8 cellular contexts compared by ENCODE assay signal in the genomic region with DNA sequence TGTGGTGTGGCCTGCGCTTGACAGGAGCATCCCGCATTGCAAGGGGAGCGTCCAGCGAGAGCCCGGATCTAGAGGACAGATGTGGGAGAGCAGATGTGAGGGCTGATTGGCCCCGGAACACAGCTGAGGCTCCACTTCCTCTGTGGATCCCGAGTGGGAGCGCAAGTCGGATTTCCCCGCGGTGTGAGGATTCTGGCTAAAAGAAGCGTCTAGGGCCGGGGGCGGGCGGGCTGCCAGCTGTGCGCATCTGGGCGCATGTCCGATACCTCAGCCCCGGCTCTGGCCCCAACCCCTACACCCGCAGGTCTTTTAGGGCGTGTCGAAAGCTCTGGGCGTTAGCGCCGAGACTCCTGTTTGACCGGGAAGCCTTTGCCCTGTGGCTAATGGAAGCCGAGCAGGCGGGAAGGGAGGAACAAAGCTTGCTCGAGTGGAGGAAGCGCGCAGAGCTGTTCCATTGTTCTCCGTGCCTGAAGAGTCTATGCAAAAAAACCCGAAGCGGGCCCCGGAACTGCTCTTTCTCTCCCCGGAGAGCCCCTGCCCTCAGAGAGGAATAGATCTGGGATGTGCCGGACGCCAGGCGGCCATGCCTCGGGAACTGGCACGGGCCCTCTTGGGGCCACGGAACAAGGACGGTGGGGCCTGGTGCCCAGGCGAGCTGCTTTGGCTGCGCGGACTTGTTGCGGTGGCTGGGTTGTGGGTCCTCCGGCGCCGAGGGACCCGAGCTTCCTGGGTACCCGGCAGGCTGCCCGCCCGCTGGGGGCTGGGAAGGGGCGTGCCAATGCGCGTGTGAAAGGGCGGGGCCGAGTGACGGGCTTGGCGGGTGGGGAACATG.
DNase-seq lines count a peak whose midpoint lies in the region; ATAC-seq, FAIRE-seq and TF ChIP-seq lines count a peak whose summit lies in the region.

No MANE protein-coding gene starts in this region.

- no peak for ATAC-seq in stimulated activated memory B cell treated with anti-CD40 and anti-IgM and Interleukin-4, amounts not matched to agents 10 μg/mL and 1 μg/mL and 100 μg/mL, for 72 hours
- ATAC-seq in GM18502 (IDR thresholded peaks at IDR 0.05; ENCODE audit: poor library complexity, unreplicated experiment) (no peak), GM18870 (IDR thresholded peaks at IDR 0.05; ENCODE audit: unreplicated experiment) (no peak)

- peak overlapping the region; percentile 84 for H2AFZ ChIP-seq in keratinocyte (ENCODE audit: control insufficient read depth, low read length)

- no peak for FAIRE-seq in keratinocyte (lab: Jason Lieb, UNC)

- H3K36me3 ChIP-seq in keratinocyte (ENCODE audit: control insufficient read depth in 2 of 2, extremely low read depth in 1 of 2, insufficient read depth in 2 of 2, low read length in 2 of 2), result no peaks in the 10 kb centered on the region

- H3K4me1 Mint-ChIP-seq in stimulated activated memory B cell treated with anti-CD40 and anti-IgM and Interleukin-4, amounts not matched to agents 10 μg/mL and 1 μg/mL and 100 μg/mL, for 72 hours, result peaks cover 18% of the 10 kb centered on the region

- peak overlapping the region; percentile 83 for H3K4me2 ChIP-seq in keratinocyte (ENCODE audit: control insufficient read depth, extremely low read depth, insufficient read depth, low read depth, low read length)

- no peak overlapping the region for H3K27ac Mint-ChIP-seq in stimulated activated memory B cell treated with anti-CD40 and anti-IgM and Interleukin-4, amounts not matched to agents 10 μg/mL and 1 μg/mL and 100 μg/mL, for 72 hours

- dilution Hi-C loops in keratinocyte (cut with MboI; ENCODE audit: extremely low pct_ligation_motif_present, low sequenced_read_pairs), result no loop called here

- no peaks in the 10 kb centered on the region for H3K36me3 Mint-ChIP-seq in stimulated activated memory B cell treated with anti-CD40 and anti-IgM and Interleukin-4, amounts not matched to agents 10 μg/mL and 1 μg/mL and 100 μg/mL, for 72 hours

- no peaks in the 10 kb centered on the region for H3K9me3 Mint-ChIP-seq in stimulated activated memory B cell treated with anti-CD40 and anti-IgM and Interleukin-4, amounts not matched to agents 10 μg/mL and 1 μg/mL and 100 μg/mL, for 72 hours

- H4K20me1 ChIP-seq in keratinocyte (ENCODE audit: control insufficient read depth, extremely low read depth, insufficient read depth, low read length), result peaks cover 3% of the 10 kb centered on the region

- H3K9ac ChIP-seq in keratinocyte (ENCODE audit: control insufficient read depth, extremely low read depth, insufficient read depth, low read length), result peak overlapping the region; percentile 61

- no peaks in the 10 kb centered on the region for H3K9me3 ChIP-seq in keratinocyte (ENCODE audit: control insufficient read depth, low read depth, low read length)

- peaks cover 12% of the 10 kb centered on the region for H3K4me1 ChIP-seq in keratinocyte (ENCODE audit: control insufficient read depth, extremely low read depth, insufficient read depth, low read length)

- no peak overlapping the region for H3K27ac ChIP-seq in keratinocyte (ENCODE audit: control insufficient read depth, insufficient read depth, low read length)

- DNase-seq in ELR (ENCODE audit: low read depth), result peak; percentile 81
- DNase-seq in NCI-H2227 treated with DMSO at 0.1 percent for 48 hours (lab: John Stamatoyannopoulos, UW), result peak; percentile 47
- DNase-seq in cerebellum (ENCODE audit: low spot score), result peak; percentile 35
- no peak for DNase-seq in keratinocyte (ENCODE audit: low read depth, low spot score)
- no peak for DNase-seq in GM19240 (ENCODE audit: insufficient read length, low spot score)

- peaks cover 17% of the 10 kb centered on the region for H3K27me3 ChIP-seq in keratinocyte (ENCODE audit: control insufficient read depth, extremely low read depth, insufficient read depth, low read length)

- peak overlapping the region; percentile 52 to 83 (median 58) for H3K4me3 ChIP-seq in keratinocyte (ENCODE audit: control insufficient read depth in 2 of 3, extremely low read depth in 1 of 3, insufficient read depth in 2 of 3, low read depth in 1 of 3, low read length in 3 of 3)

- no peaks in the 10 kb centered on the region for H3K79me2 ChIP-seq in keratinocyte (ENCODE audit: control insufficient read depth, insufficient read depth, low read length)

- peaks cover 53% of the 10 kb centered on the region for H3K27me3 Mint-ChIP-seq in stimulated activated memory B cell treated with anti-CD40 and anti-IgM and Interleukin-4, amounts not matched to agents 10 μg/mL and 1 μg/mL and 100 μg/mL, for 72 hours

- H3K4me3 Mint-ChIP-seq in stimulated activated memory B cell treated with anti-CD40 and anti-IgM and Interleukin-4, amounts not matched to agents 10 μg/mL and 1 μg/mL and 100 μg/mL, for 72 hours, result peak overlapping the region; percentile 65

- no peaks in the 10 kb centered on the region for H3K9me1 ChIP-seq in keratinocyte (ENCODE audit: control insufficient read depth, extremely low read depth, insufficient read depth, low read length)

- TF ChIP-seq CTCF in keratinocyte (optimal IDR thresholded peaks at IDR 0.05 in 1 of 3, IDR thresholded peaks at IDR 0.05 in 1 of 3, conservative IDR thresholded peaks at IDR 0.05 in 1 of 3; ENCODE audit: extremely low read depth in 1 of 3, insufficient read depth in 2 of 3, low read length in 3 of 3), result no peak

Comparison
In these comparisons a context has a peak if more than half of its experiments do, and no peak if none do; other contexts are left out.
1. DNase-seq: peak in ELR (single experiment), NCI-H2227 treated with DMSO at 0.1 percent for 48 hours (single experiment) and cerebellum (single experiment); none in keratinocyte (single experiment) and GM19240 (single experiment).